In the genomic region with DNA sequence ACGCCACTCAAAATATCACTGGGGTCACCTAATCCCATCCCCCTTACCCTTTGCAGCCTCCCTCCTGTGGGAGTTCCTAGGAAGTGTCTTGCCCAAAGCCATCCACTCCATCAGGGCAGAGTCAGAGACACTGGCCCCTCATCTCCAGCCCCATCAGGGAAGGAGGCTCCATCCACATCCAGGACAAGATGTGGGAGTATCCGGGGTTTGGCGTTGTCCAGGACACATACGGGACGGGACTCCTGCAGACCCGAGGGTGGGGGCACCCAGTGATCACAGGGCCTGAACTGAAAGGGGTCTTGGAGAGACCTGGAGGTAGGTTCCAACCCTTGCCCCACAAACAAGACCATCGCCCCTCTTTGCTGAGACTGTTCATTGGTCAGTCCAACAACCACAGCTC, we compare ENCODE assay signal across 21 cellular contexts.
"Had no signal": no experiment of that assay in that cellular context is flagged by ENCODE, and none has a peak within 500 bp of the region (broad histone marks: within the 10 kb centered on the region; RNA-seq: fewer than 3 reads in every experiment).

No MANE protein-coding gene starts in this region.

- H3K4me3 Mint-ChIP-seq: activated CD4-positive, alpha-beta T cell treated with anti-CD3 and anti-CD28 coated beads, Interleukin-2, amount 10 ng/mL, durations not matched to agents 24 days and 14 days; activated CD8-positive, alpha-beta T cell treated with anti-CD3 and anti-CD28 coated beads, Interleukin-2, amount 10 ng/mL, durations not matched to agents 7 days and 5 days; dendritic cell treated with granulocyte-macrophage colony-stimulating factor and Interleukin-4, amounts not matched to agents 40 ng/mL and 50 ng/mL, for 4 days; nephron progenitor cell had no signal

- H3K36me3 ChIP-seq: brain microvascular endothelial cell, spleen, tibial nerve, uterus had no signal

- H3K9me3 Mint-ChIP-seq: activated CD4-positive, alpha-beta T cell treated with anti-CD3 and anti-CD28 coated beads, Interleukin-2, amount 10 ng/mL, durations not matched to agents 24 days and 14 days; dendritic cell treated with granulocyte-macrophage colony-stimulating factor and Interleukin-4, amounts not matched to agents 40 ng/mL and 50 ng/mL, for 4 days; nephron progenitor cell had no signal

- H3K9me3 ChIP-seq: spleen, tibial nerve, uterus had no signal

- H3K27me3 ChIP-seq: brain microvascular endothelial cell, hepatocyte, uterus had no signal

- DNase-seq: activated CD4-positive, alpha-beta T cell treated with anti-CD3 and anti-CD28 coated beads, Interleukin-2, amount 10 ng/mL, durations not matched to agents 24 days and 14 days; activated CD8-positive, alpha-beta T cell treated with anti-CD3 and anti-CD28 coated beads, Interleukin-2, amount 10 ng/mL, durations not matched to agents 7 days and 5 days; activated naive CD4-positive, alpha-beta T cell treated with Interleukin-2 at 50 U/mL for 16 hours; anterior cingulate cortex; brain microvascular endothelial cell; caudate nucleus; effector CD8-positive, alpha-beta T cell; glutamatergic neuron; nephron progenitor cell; occipital lobe; retina; spleen; stimulated activated CD4-positive, alpha-beta T cell treated with anti-CD3 and anti-CD28 coated beads, Interleukin-4, amount 100 ng/mL, for 1 hour; stimulated activated naive CD4-positive, alpha-beta T cell treated with Interleukin-2 at 50 U/mL for 16 hours; SW 1271; T-helper 2 cell had no signal

- H3K4me3 ChIP-seq: hepatocyte, SK-N-MC, spleen, tibial nerve, uterus had no signal

- ATAC-seq: activated CD8-positive, alpha-beta T cell treated with anti-CD3 and anti-CD28 coated beads, Interleukin-2, amount 10 ng/mL, durations not matched to agents 7 days and 5 days had no signal

- H3K27ac ChIP-seq: brain microvascular endothelial cell, hepatocyte, SK-N-MC, spleen, tibial nerve, uterus had no signal

- H3K4me1 Mint-ChIP-seq: activated CD4-positive, alpha-beta T cell treated with anti-CD3 and anti-CD28 coated beads, Interleukin-2, amount 10 ng/mL, durations not matched to agents 24 days and 14 days had no signal

- H3K27ac Mint-ChIP-seq: activated CD4-positive, alpha-beta T cell treated with anti-CD3 and anti-CD28 coated beads, Interleukin-2, amount 10 ng/mL, durations not matched to agents 24 days and 14 days; activated CD8-positive, alpha-beta T cell treated with anti-CD3 and anti-CD28 coated beads, Interleukin-2, amount 10 ng/mL, durations not matched to agents 7 days and 5 days; dendritic cell treated with granulocyte-macrophage colony-stimulating factor and Interleukin-4, amounts not matched to agents 40 ng/mL and 50 ng/mL, for 4 days; nephron progenitor cell had no signal

- H3K27me3 Mint-ChIP-seq: activated CD4-positive, alpha-beta T cell treated with anti-CD3 and anti-CD28 coated beads, Interleukin-2, amount 10 ng/mL, durations not matched to agents 24 days and 14 days had no signal
